9 cellular contexts compared by ENCODE assay signal in the genomic region with DNA sequence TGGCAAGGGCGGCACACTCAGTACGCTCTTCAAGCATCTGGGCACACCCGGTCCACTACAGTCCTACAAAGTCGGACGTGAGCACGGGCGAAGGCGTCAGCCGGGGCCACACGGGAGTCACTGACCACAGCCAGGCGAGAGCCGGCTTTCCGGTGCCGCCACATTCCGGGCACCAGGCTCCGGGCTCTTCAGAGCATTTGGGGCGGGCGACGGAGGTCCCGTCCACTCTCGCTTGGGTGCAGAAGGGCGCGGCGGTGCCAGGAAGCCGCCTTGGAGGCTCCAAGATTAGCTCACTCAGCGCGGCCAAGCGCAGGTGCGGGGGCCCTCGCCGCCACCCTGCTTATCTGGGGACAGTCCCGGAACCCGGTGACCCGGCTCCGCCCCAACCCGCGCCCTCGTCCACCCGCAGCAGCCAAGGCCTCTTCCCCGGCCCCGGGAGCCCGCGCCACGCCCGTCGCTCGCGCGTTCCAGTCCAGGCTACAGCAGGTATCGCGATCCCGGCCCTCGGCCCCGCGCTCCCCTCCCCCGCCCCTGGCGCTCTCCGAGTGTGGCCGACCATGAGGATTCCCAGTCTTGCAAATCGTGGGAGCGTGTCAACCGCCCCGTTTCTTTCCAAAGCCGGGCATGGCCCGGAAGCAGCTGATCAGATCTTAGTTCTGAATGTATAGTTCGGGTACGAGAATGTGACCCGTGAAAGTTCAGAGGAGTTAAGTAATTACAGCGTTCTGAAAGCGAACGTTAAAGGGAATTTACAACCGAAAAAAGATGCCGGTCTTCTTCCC. TPM values are rescaled to one million over a fixed set of nuclear protein-coding genes. Genes with fewer than 3 reads are reported as not detected.
DNase-seq lines count a peak whose midpoint lies in the region; ATAC-seq lines count a peak whose summit lies in the region.
"Had no signal": no experiment of that assay in that cellular context is flagged by ENCODE, and none has a peak within 500 bp of the region (broad histone marks: within the 10 kb centered on the region; RNA-seq: fewer than 3 reads in every experiment).

A gene (plus strand): TSS at position 127 of the 782 bp plus-strand sequence. CDS start 2,678 bp downstream, outside the sequence.

- H3K27ac ChIP-seq in epithelial cell of prostate, result peak within 1 kb of the TSS; percentile 54
- H3K27ac ChIP-seq: C4-2B had no signal

- peak; percentile 66 for ATAC-seq in HG02571 (IDR thresholded peaks at IDR 0.05; ENCODE audit: unreplicated experiment)
- peak; percentile 78 for ATAC-seq in stimulated activated naive CD8-positive, alpha-beta T cell treated with anti-CD3 and anti-CD28 coated beads, Interleukin-15, Interleukin-2, amounts not matched to agents 100 U/mL and 50 U/mL, for 24 hours

- peak; percentile 23 for DNase-seq in NCI-H1436 (lab: John Stamatoyannopoulos, UW)
- no peak for DNase-seq in NCI-H1436 treated with DMSO at 0.1 percent for 48 hours (lab: John Stamatoyannopoulos, UW)
- peak; percentile 27 for DNase-seq in NCI-H1092 (lab: John Stamatoyannopoulos, UW)
- peak; percentile 84 for DNase-seq in activated CD8-positive, alpha-beta memory T cell treated with anti-CD3 and anti-CD28 coated beads for 24 hours
- DNase-seq in epithelial cell of prostate (ENCODE audit: low read depth, low spot score), result no peak
- DNase-seq in mucosa of gallbladder (ENCODE audit: low spot score), result peak; percentile 72
- DNase-seq in stimulated activated naive CD8-positive, alpha-beta T cell treated with anti-CD3 and anti-CD28 coated beads, Interleukin-15, Interleukin-2, amounts not matched to agents 100 U/mL and 50 U/mL, for 24 hours, result peak; percentile 76

RNA-seq across cellular contexts. Expression of the gene that starts here (rescaled TPM):
- total RNA-seq in mucosa of gallbladder, result 9.5 TPM

Comparison
In these comparisons a context has a peak if more than half of its experiments do, and no peak if none do; other contexts are left out.
1. DNase-seq: peak in NCI-H1436 (single experiment), NCI-H1092 (single experiment), activated CD8-positive, alpha-beta memory T cell treated with anti-CD3 and anti-CD28 coated beads for 24 hours (single experiment), mucosa of gallbladder (single experiment) and stimulated activated naive CD8-positive, alpha-beta T cell treated with anti-CD3 and anti-CD28 coated beads, Interleukin-15, Interleukin-2, amounts not matched to agents 100 U/mL and 50 U/mL, for 24 hours (single experiment); none in NCI-H1436 treated with DMSO at 0.1 percent for 48 hours (single experiment) and epithelial cell of prostate (single experiment).